In the genomic region with DNA sequence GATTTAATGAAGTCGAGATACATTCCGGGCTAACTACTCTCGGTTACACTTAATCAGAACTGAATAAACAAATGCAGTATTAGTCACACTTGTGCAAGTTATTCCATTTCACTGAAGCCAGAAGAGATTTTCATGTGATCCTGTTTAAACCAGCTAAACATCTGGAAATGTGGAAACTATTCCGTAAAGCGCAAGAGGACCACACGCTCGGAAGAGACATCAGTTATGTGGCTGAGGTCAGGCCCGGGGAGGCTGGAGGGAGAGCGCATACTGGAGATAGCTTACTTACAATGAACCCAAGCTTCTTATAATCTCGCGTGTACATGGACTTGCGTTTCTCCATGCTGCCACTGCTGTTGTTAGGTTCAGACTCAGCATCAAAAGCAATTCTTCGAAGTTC, we compare ENCODE assay signal across 10 cellular contexts.
A peak's percentile ranks its signal among the peaks of the same experiment; 100 is the strongest.
DNase-seq lines count a peak whose midpoint lies in the region; ATAC-seq and TF ChIP-seq lines count a peak whose summit lies in the region.
"Had no signal": no experiment of that assay in that cellular context is flagged by ENCODE, and none has a peak within 500 bp of the region (broad histone marks: within the 10 kb centered on the region; RNA-seq: fewer than 3 reads in every experiment).

No MANE protein-coding gene starts in this region.

- H3K9me3 ChIP-seq in aorta (ENCODE audit: control insufficient read depth, low read length) = no peaks in the 10 kb centered on the region
- no peaks in the 10 kb centered on the region for H3K9me3 ChIP-seq in HAP-1
- H3K9me3 ChIP-seq in spleen = no peaks in the 10 kb centered on the region
- H3K9me3 ChIP-seq: A549 had no signal

- H3K27ac ChIP-seq in aorta (ENCODE audit: low read depth in 1 of 2, low read length in 2 of 2) (no peak overlapping the region), spleen (peak overlapping the region in 2 of 8 donors; percentile 24 to 28)
- H3K27ac ChIP-seq: A549 had no signal

- H3K36me3 ChIP-seq in aorta (ENCODE audit: control insufficient read depth in 1 of 2, insufficient read depth in 2 of 2, low read length in 1 of 2) (no peaks in the 10 kb centered on the region), HAP-1 (replicated peaks) (no peaks in the 10 kb centered on the region), spleen (peaks cover 0 to 92% (median 31%) of the 10 kb centered on the region in 6 donors)

- no peak overlapping the region for H3K4me3 ChIP-seq in aorta (ENCODE audit: low read length in 2 of 2)
- no peak overlapping the region for H3K4me3 ChIP-seq in HAP-1
- no peak overlapping the region for H3K4me3 ChIP-seq in spleen
- H3K4me3 ChIP-seq: A549 had no signal

- no peaks in the 10 kb centered on the region for H3K4me1 ChIP-seq in aorta (ENCODE audit: control insufficient read depth in 1 of 2, insufficient read depth in 2 of 2, low read length in 2 of 2)
- no peaks in the 10 kb centered on the region for H3K4me1 ChIP-seq in HAP-1
- H3K4me1 ChIP-seq in spleen = peaks cover 6 to 51% (median 32%) of the 10 kb centered on the region in 6 donors
- H3K4me1 ChIP-seq: A549 had no signal

- 13 to 14% methylated on average over 13 of the region's 13 CpGs for WGBS in aorta, 2 donors
- 76 to 94% (median 91%) methylated on average over 13 of the region's 13 CpGs for WGBS in spleen, 5 donors

- no peak for TF ChIP-seq POLR2A in spleen (IDR thresholded peaks at IDR 0.05)

- DNase-seq in Right ventricle myocardium inferior (ENCODE audit: missing footprints) = peak; percentile 79
- DNase-seq in cardiac septum (ENCODE audit: low spot score) = no peak
- DNase-seq in fibroblast of the conjunctiva (ENCODE audit: low read depth) = peak; percentile 84
- no peak for DNase-seq in omental fat pad (ENCODE audit: low spot score)
- DNase-seq in aorta = peak; percentile 68 to 80
- DNase-seq in HAP-1 (ENCODE audit: low spot score in 2 of 2) = no peak
- DNase-seq in spleen = no peak
- no peak for DNase-seq in cerebellar nuclear complex (lab: John Stamatoyannopoulos, UW)
- DNase-seq: SW 1271 had no signal

- ATAC-seq in Right ventricle myocardium inferior = peak; percentile 82
- ATAC-seq in omental fat pad (ENCODE audit: low FRiP score) = peak; percentile 74
- peak; percentile 77 for ATAC-seq in aorta (ENCODE audit: low FRiP score)
- ATAC-seq: A549 had no signal

- no peak for TF ChIP-seq CTCF in omental fat pad (IDR thresholded peaks at IDR 0.05)
- no peak for TF ChIP-seq CTCF in spleen (IDR thresholded peaks at IDR 0.05 in 8 of 11, conservative IDR thresholded peaks at IDR 0.05 in 3 of 11)

- intact Hi-C loops in Right ventricle myocardium inferior (cut with DNase I) (loop anchor here (5.0 to 10.0 kb wide), 2 partner anchors 74 to 236 kb away; partner anchors contain the start of gene ELMO1), cardiac septum (cut with DNase I) (loop anchor here (10.0 kb wide), 1 partner anchor 144 kb away; no protein-coding TSS in a partner anchor), aorta (cut with DNase I) (no loop called here), spleen (cut with DNase I; ENCODE audit: low total_unique reads) (no loop called here)

- H3K27me3 ChIP-seq in aorta (ENCODE audit: control insufficient read depth in 1 of 2, insufficient read depth in 2 of 2, low read length in 1 of 2) (no peaks in the 10 kb centered on the region), HAP-1 (ENCODE audit: low read depth) (0 out of 2 replicates have a peak, but pooled peaks cover 2% of the 10 kb centered on the region), spleen (replicated peaks in 1 of 7) (no peaks in the 10 kb centered on the region)

- in situ Hi-C loops in HAP-1 (cut with MboI; ENCODE audit: low sequenced_read_pairs) = no loop called here

Comparison
In these comparisons a context has a peak if more than half of its experiments do, and no peak if none do; other contexts are left out.
1. DNase-seq: peak in Right ventricle myocardium inferior (single experiment), fibroblast of the conjunctiva (single experiment) and aorta (2 of 2); none in cardiac septum (single experiment), omental fat pad (single experiment), HAP-1 (0 of 2), spleen (single experiment) and cerebellar nuclear complex (0 of 2).
2. intact Hi-C loops: an anchor here in Right ventricle myocardium inferior (5.0 to 10.0 kb wide) and cardiac septum (10.0 kb wide); none called in aorta and spleen.
3. Peak in every context shown above with its lines, with median percentiles within 50 percentile points of each other: ATAC-seq.